Comparison of ENCODE assay signal across 16 cellular contexts in genomic region chr21:45769896-45770295, GRCh38.
DNase-seq lines count a peak whose midpoint lies in the region; ATAC-seq lines count a peak whose summit lies in the region.
"Had no signal": no experiment of that assay in that cellular context is flagged by ENCODE, and none has a peak within 500 bp of the region (broad histone marks: within the 10 kb centered on the region; RNA-seq: fewer than 3 reads in every experiment).

No MANE protein-coding gene starts in this region.

- peaks cover 0 to 29% of the 10 kb centered on the region in 2 donors for H3K4me1 ChIP-seq in naive thymus-derived CD4-positive, alpha-beta T cell (ENCODE audit: control insufficient read depth in 2 of 2, insufficient read depth in 2 of 2, low read length in 2 of 2)

- no peaks in the 10 kb centered on the region for H3K27me3 ChIP-seq in naive thymus-derived CD4-positive, alpha-beta T cell (ENCODE audit: control insufficient read depth in 2 of 2, insufficient read depth in 2 of 2, low read length in 2 of 2)

- H3K9me3 Mint-ChIP-seq in activated CD4-positive, alpha-beta memory T cell treated with anti-CD3 and anti-CD28 coated beads for 36 hours: peaks cover 5% of the 10 kb centered on the region
- no peaks in the 10 kb centered on the region for H3K9me3 Mint-ChIP-seq in activated CD4-positive, alpha-beta memory T cell treated with anti-CD3 and anti-CD28 coated beads, Interleukin-2, amount 10 ng/mL, durations not matched to agents 7 days and 5 days
- no peaks in the 10 kb centered on the region for H3K9me3 Mint-ChIP-seq in stimulated activated naive CD8-positive, alpha-beta T cell treated with anti-CD3 and anti-CD28 coated beads, Interleukin-15, Interleukin-2, amounts not matched to agents 100 ng/mL and 50 ng/mL, for 24 hours
- no peaks in the 10 kb centered on the region for H3K9me3 Mint-ChIP-seq in stimulated activated naive CD8-positive, alpha-beta T cell treated with anti-CD3 and anti-CD28 coated beads, Interleukin-15, amount 100 ng/mL, for 72 hours
- peaks cover 0 to 9% (median 0%) of the 10 kb centered on the region in 11 donors for H3K9me3 Mint-ChIP-seq in naive thymus-derived CD4-positive, alpha-beta T cell

- H3K4me3 Mint-ChIP-seq in activated CD4-positive, alpha-beta memory T cell treated with anti-CD3 and anti-CD28 coated beads for 36 hours: no peak overlapping the region
- H3K4me3 Mint-ChIP-seq in activated CD4-positive, alpha-beta memory T cell treated with anti-CD3 and anti-CD28 coated beads, Interleukin-2, amount 10 ng/mL, durations not matched to agents 7 days and 5 days: no peak overlapping the region
- peak overlapping the region; percentile 32 for H3K4me3 Mint-ChIP-seq in stimulated activated naive CD8-positive, alpha-beta T cell treated with anti-CD3 and anti-CD28 coated beads, Interleukin-15, Interleukin-2, amounts not matched to agents 100 ng/mL and 50 ng/mL, for 24 hours
- peak overlapping the region in 1 of 2 donors; percentile 59 for H3K4me3 Mint-ChIP-seq in stimulated activated naive CD8-positive, alpha-beta T cell treated with anti-CD3 and anti-CD28 coated beads, Interleukin-15, amount 100 ng/mL, for 72 hours
- H3K4me3 Mint-ChIP-seq in naive thymus-derived CD4-positive, alpha-beta T cell: peak overlapping the region in 2 of 10 donors; percentile 26 to 61

- no peaks in the 10 kb centered on the region for H3K36me3 Mint-ChIP-seq in activated CD4-positive, alpha-beta memory T cell treated with anti-CD3 and anti-CD28 coated beads for 36 hours
- H3K36me3 Mint-ChIP-seq in activated CD4-positive, alpha-beta memory T cell treated with anti-CD3 and anti-CD28 coated beads, Interleukin-2, amount 10 ng/mL, durations not matched to agents 7 days and 5 days (ENCODE audit: low read depth): peaks cover 5% of the 10 kb centered on the region
- no peaks in the 10 kb centered on the region for H3K36me3 Mint-ChIP-seq in stimulated activated naive CD8-positive, alpha-beta T cell treated with anti-CD3 and anti-CD28 coated beads, Interleukin-15, Interleukin-2, amounts not matched to agents 100 ng/mL and 50 ng/mL, for 24 hours (ENCODE audit: low read depth)
- peaks cover 4 to 6% (median 5%) of the 10 kb centered on the region in 5 donors for H3K36me3 Mint-ChIP-seq in naive thymus-derived CD4-positive, alpha-beta T cell

- DNase-seq in activated CD4-positive, alpha-beta memory T cell treated with anti-CD3 and anti-CD28 coated beads for 36 hours: no peak
- no peak for DNase-seq in activated CD4-positive, alpha-beta memory T cell treated with anti-CD3 and anti-CD28 coated beads, Interleukin-2, amount 10 ng/mL, durations not matched to agents 7 days and 5 days
- no peak for DNase-seq in stimulated activated naive CD8-positive, alpha-beta T cell treated with anti-CD3 and anti-CD28 coated beads, Interleukin-15, amount 100 ng/mL, for 72 hours
- DNase-seq in naive thymus-derived CD4-positive, alpha-beta T cell: no peak
- DNase-seq: C1 segment of cervical spinal cord, GDM1, GM23248, NCI-H1436, NCI-H2081, NCI-H510A, NCI-H774 had no signal

- CTCF ChIA-PET in activated CD4-positive, alpha-beta memory T cell treated with anti-CD3 and anti-CD28 coated beads for 36 hours (lab: Charles Lee): no interaction called here
- CTCF ChIA-PET in activated CD4-positive, alpha-beta memory T cell treated with anti-CD3 and anti-CD28 coated beads, Interleukin-2, amount 10 ng/mL, durations not matched to agents 7 days and 5 days (lab: Charles Lee): no interaction called here
- CTCF ChIA-PET in naive thymus-derived CD4-positive, alpha-beta T cell (lab: Charles Lee): no interaction called here

- H3K4me3 ChIP-seq in naive thymus-derived CD4-positive, alpha-beta T cell (ENCODE audit: low read length): no peak overlapping the region
- H3K4me3 ChIP-seq: GM12878, GM23248 had no signal

- intact Hi-C loops in activated CD4-positive, alpha-beta memory T cell treated with anti-CD3 and anti-CD28 coated beads for 36 hours (cut with micrococcal nuclease): loop anchor here (2.0 kb wide), 2 partner anchors 127 to 219 kb away; partner anchors contain the start of gene PCBP3
- intact Hi-C loops in naive thymus-derived CD4-positive, alpha-beta T cell (cut with micrococcal nuclease): loop anchor here (2.0 to 5.0 kb wide), 5 partner anchors 47 to 218 kb away; no protein-coding TSS in a partner anchor

- H3K4me1 Mint-ChIP-seq in activated CD4-positive, alpha-beta memory T cell treated with anti-CD3 and anti-CD28 coated beads for 36 hours (ENCODE audit: low read depth): peaks cover 41% of the 10 kb centered on the region
- peaks cover 31% of the 10 kb centered on the region for H3K4me1 Mint-ChIP-seq in activated CD4-positive, alpha-beta memory T cell treated with anti-CD3 and anti-CD28 coated beads, Interleukin-2, amount 10 ng/mL, durations not matched to agents 7 days and 5 days
- peaks cover 47% of the 10 kb centered on the region for H3K4me1 Mint-ChIP-seq in stimulated activated naive CD8-positive, alpha-beta T cell treated with anti-CD3 and anti-CD28 coated beads, Interleukin-15, Interleukin-2, amounts not matched to agents 100 ng/mL and 50 ng/mL, for 24 hours (ENCODE audit: low read depth)
- peaks cover 43% of the 10 kb centered on the region for H3K4me1 Mint-ChIP-seq in stimulated activated naive CD8-positive, alpha-beta T cell treated with anti-CD3 and anti-CD28 coated beads, Interleukin-15, amount 100 ng/mL, for 72 hours
- H3K4me1 Mint-ChIP-seq in naive thymus-derived CD4-positive, alpha-beta T cell: peaks cover 15 to 48% (median 38%) of the 10 kb centered on the region in 7 donors

- peaks cover 2% of the 10 kb centered on the region for H3K27me3 Mint-ChIP-seq in activated CD4-positive, alpha-beta memory T cell treated with anti-CD3 and anti-CD28 coated beads for 36 hours
- peaks cover 4% of the 10 kb centered on the region for H3K27me3 Mint-ChIP-seq in activated CD4-positive, alpha-beta memory T cell treated with anti-CD3 and anti-CD28 coated beads, Interleukin-2, amount 10 ng/mL, durations not matched to agents 7 days and 5 days
- H3K27me3 Mint-ChIP-seq in stimulated activated naive CD8-positive, alpha-beta T cell treated with anti-CD3 and anti-CD28 coated beads, Interleukin-15, Interleukin-2, amounts not matched to agents 100 ng/mL and 50 ng/mL, for 24 hours: peaks cover 3% of the 10 kb centered on the region
- no peaks in the 10 kb centered on the region for H3K27me3 Mint-ChIP-seq in stimulated activated naive CD8-positive, alpha-beta T cell treated with anti-CD3 and anti-CD28 coated beads, Interleukin-15, amount 100 ng/mL, for 72 hours
- H3K27me3 Mint-ChIP-seq in naive thymus-derived CD4-positive, alpha-beta T cell: no peaks in the 10 kb centered on the region

- H3K27ac ChIP-seq in naive thymus-derived CD4-positive, alpha-beta T cell (ENCODE audit: low read depth, low read length): no peak overlapping the region
- H3K27ac ChIP-seq: GM23248 had no signal

- H3K27ac Mint-ChIP-seq in activated CD4-positive, alpha-beta memory T cell treated with anti-CD3 and anti-CD28 coated beads for 36 hours: peak overlapping the region; percentile 87
- H3K27ac Mint-ChIP-seq in activated CD4-positive, alpha-beta memory T cell treated with anti-CD3 and anti-CD28 coated beads, Interleukin-2, amount 10 ng/mL, durations not matched to agents 7 days and 5 days: no peak overlapping the region
- H3K27ac Mint-ChIP-seq in stimulated activated naive CD8-positive, alpha-beta T cell treated with anti-CD3 and anti-CD28 coated beads, Interleukin-15, Interleukin-2, amounts not matched to agents 100 ng/mL and 50 ng/mL, for 24 hours: peak overlapping the region; percentile 50
- peak overlapping the region in 1 of 2 donors; percentile 22 for H3K27ac Mint-ChIP-seq in stimulated activated naive CD8-positive, alpha-beta T cell treated with anti-CD3 and anti-CD28 coated beads, Interleukin-15, amount 100 ng/mL, for 72 hours
- H3K27ac Mint-ChIP-seq in naive thymus-derived CD4-positive, alpha-beta T cell: peak overlapping the region in 7 of 9 donors; percentile 16 to 97 (median 94)

- no peaks in the 10 kb centered on the region for H3K36me3 ChIP-seq in naive thymus-derived CD4-positive, alpha-beta T cell (ENCODE audit: control insufficient read depth in 2 of 3, insufficient read depth in 3 of 3, low read length in 3 of 3)

- H3K9me3 ChIP-seq in naive thymus-derived CD4-positive, alpha-beta T cell (ENCODE audit: control insufficient read depth in 2 of 3, low read length in 3 of 3): no peaks in the 10 kb centered on the region

- POLR2A ChIA-PET in activated CD4-positive, alpha-beta memory T cell treated with anti-CD3 and anti-CD28 coated beads for 36 hours (lab: Charles Lee): no interaction called here
- POLR2A ChIA-PET in activated CD4-positive, alpha-beta memory T cell treated with anti-CD3 and anti-CD28 coated beads, Interleukin-2, amount 10 ng/mL, durations not matched to agents 7 days and 5 days (lab: Charles Lee): no interaction called here
- POLR2A ChIA-PET in naive thymus-derived CD4-positive, alpha-beta T cell (lab: Charles Lee): no interaction called here

- no peak for ATAC-seq in stimulated activated naive CD8-positive, alpha-beta T cell treated with anti-CD3 and anti-CD28 coated beads, Interleukin-15, amount 100 ng/mL, for 72 hours
- ATAC-seq in naive thymus-derived CD4-positive, alpha-beta T cell: no peak
- ATAC-seq in GM18867 (IDR thresholded peaks at IDR 0.05; ENCODE audit: unreplicated experiment) (no peak), GM18519 (IDR thresholded peaks at IDR 0.05; ENCODE audit: low FRiP score, unreplicated experiment) (no peak)
- ATAC-seq: GM12878, HCT116 had no signal
